In genomic region chr12:78562358-78563205, GRCh38 we compare ENCODE assay signal across 11 cellular contexts.
DNase-seq lines count a peak whose midpoint lies in the region; ATAC-seq and TF ChIP-seq lines count a peak whose summit lies in the region.
"Had no signal": no experiment of that assay in that cellular context is flagged by ENCODE, and none has a peak within 500 bp of the region (broad histone marks: within the 10 kb centered on the region; RNA-seq: fewer than 3 reads in every experiment).

No MANE protein-coding gene starts in this region.

- H3K27ac Mint-ChIP-seq in chondrocyte (ENCODE audit: unreplicated experiment) (no peak overlapping the region), mesothelial cell of epicardium (no peak overlapping the region)
- H3K27ac Mint-ChIP-seq: activated naive CD8-positive, alpha-beta T cell treated with anti-CD3 and anti-CD28 coated beads, Interleukin-2, amount 50 U/mL, for 24 hours had no signal

- H3K36me3 ChIP-seq in smooth muscle cell (ENCODE audit: low read depth) (no peaks in the 10 kb centered on the region), esophagus squamous epithelium (no peaks in the 10 kb centered on the region)
- H3K36me3 ChIP-seq: BLaER1 treated with 17β-estradiol and CSF1 and Interleukin-3, amounts not matched to agents 10 nM and 100 nM; right atrium auricular region had no signal

- H3K4me1 Mint-ChIP-seq in chondrocyte (ENCODE audit: low read depth) = no peaks in the 10 kb centered on the region
- H3K4me1 Mint-ChIP-seq in mesothelial cell of epicardium = no peaks in the 10 kb centered on the region
- H3K4me1 Mint-ChIP-seq: activated naive CD8-positive, alpha-beta T cell treated with anti-CD3 and anti-CD28 coated beads, Interleukin-2, amount 50 U/mL, for 24 hours had no signal

- TF ChIP-seq CTCF in chondrocyte (IDR thresholded peaks at IDR 0.05) (peak; percentile 67), smooth muscle cell (IDR thresholded peaks at IDR 0.05; ENCODE audit: borderline replicate concordance, insufficient read depth, poor library complexity, severe bottlenecking) (peak; percentile 47), mesothelial cell of epicardium (IDR thresholded peaks at IDR 0.05; ENCODE audit: unreplicated experiment) (no peak), esophagus squamous epithelium (IDR thresholded peaks at IDR 0.05) (no peak)

- no peaks in the 10 kb centered on the region for H3F3A ChIP-seq in smooth muscle cell (ENCODE audit: low read depth)

- 49% methylated on average over 2 of the region's 2 CpGs for WGBS in smooth muscle cell (ENCODE audit: low lambda C conversion rate)
- WGBS in esophagus squamous epithelium, 2 donors = 53 to 77% methylated on average over 2 of the region's 2 CpGs

- H3K4me1 ChIP-seq in smooth muscle cell (ENCODE audit: low read depth) (peaks cover 14% of the 10 kb centered on the region), esophagus squamous epithelium (no peaks in the 10 kb centered on the region)
- H3K4me1 ChIP-seq: BLaER1 treated with 17β-estradiol and CSF1 and Interleukin-3, amounts not matched to agents 10 nM and 100 nM; right atrium auricular region had no signal

- no peaks in the 10 kb centered on the region for H3K9me3 ChIP-seq in smooth muscle cell (replicated peaks; ENCODE audit: low read depth)
- H3K9me3 ChIP-seq in esophagus squamous epithelium = no peaks in the 10 kb centered on the region
- H3K9me3 ChIP-seq: BLaER1 treated with 17β-estradiol and CSF1 and Interleukin-3, amounts not matched to agents 10 nM and 100 nM; right atrium auricular region had no signal

- ATAC-seq in GM19328 (IDR thresholded peaks at IDR 0.05; ENCODE audit: unreplicated experiment) = no peak
- ATAC-seq: activated naive CD8-positive, alpha-beta T cell treated with anti-CD3 and anti-CD28 coated beads, Interleukin-2, amount 50 U/mL, for 24 hours had no signal

- TF ChIP-seq POLR2A in esophagus squamous epithelium (IDR thresholded peaks at IDR 0.05) = no peak

- H3K4me3 ChIP-seq in smooth muscle cell (no peak overlapping the region), esophagus squamous epithelium (no peak overlapping the region)
- H3K4me3 ChIP-seq: BLaER1 treated with 17β-estradiol and CSF1 and Interleukin-3, amounts not matched to agents 10 nM and 100 nM; right atrium auricular region had no signal

- H3K27me3 ChIP-seq in smooth muscle cell (ENCODE audit: low read depth) = no peaks in the 10 kb centered on the region
- no peaks in the 10 kb centered on the region for H3K27me3 ChIP-seq in esophagus squamous epithelium
- H3K27me3 ChIP-seq: BLaER1 treated with 17β-estradiol and CSF1 and Interleukin-3, amounts not matched to agents 10 nM and 100 nM; right atrium auricular region had no signal

- H3K9me3 Mint-ChIP-seq in chondrocyte (ENCODE audit: low read depth) = no peaks in the 10 kb centered on the region
- H3K9me3 Mint-ChIP-seq in mesothelial cell of epicardium = no peaks in the 10 kb centered on the region

- H4K20me1 ChIP-seq in smooth muscle cell (ENCODE audit: low read depth) = no peaks in the 10 kb centered on the region
- H4K20me1 ChIP-seq: BLaER1 treated with 17β-estradiol and CSF1 and Interleukin-3, amounts not matched to agents 10 nM and 100 nM had no signal

- peak; percentile 41 for DNase-seq in NCI-H2107 treated with DMSO at 0.1 percent for 48 hours (lab: John Stamatoyannopoulos, UW; ENCODE audit: unreplicated experiment)
- no peak for DNase-seq in NCI-H2107 (lab: John Stamatoyannopoulos, UW)
- DNase-seq in NCI-H2227 treated with DMSO at 0.1 percent for 48 hours (lab: John Stamatoyannopoulos, UW) = peak; percentile 31
- DNase-seq in chondrocyte (ENCODE audit: low spot score) = no peak
- DNase-seq in smooth muscle cell (lab: John Stamatoyannopoulos, UW; ENCODE audit: unreplicated experiment) = no peak
- DNase-seq in mesothelial cell of epicardium (ENCODE audit: low spot score in 2 of 2, unreplicated experiment in 2 of 2) = no peak
- no peak for DNase-seq in esophagus squamous epithelium (lab: John Stamatoyannopoulos, UW)
- DNase-seq: activated naive CD8-positive, alpha-beta T cell treated with anti-CD3 and anti-CD28 coated beads, Interleukin-2, amount 50 U/mL, for 24 hours had no signal

- peak overlapping the region; percentile 64 for H2AFZ ChIP-seq in smooth muscle cell (ENCODE audit: low read depth)

- peak overlapping the region; percentile 15 for H3K4me2 ChIP-seq in smooth muscle cell
- H3K4me2 ChIP-seq: BLaER1 treated with 17β-estradiol and CSF1 and Interleukin-3, amounts not matched to agents 10 nM and 100 nM had no signal

- H3K36me3 Mint-ChIP-seq in chondrocyte (ENCODE audit: low read depth) (no peaks in the 10 kb centered on the region), mesothelial cell of epicardium (no peaks in the 10 kb centered on the region)

- H3K27ac ChIP-seq in smooth muscle cell (ENCODE audit: low read depth) (no peak overlapping the region), esophagus squamous epithelium (no peak overlapping the region)
- H3K27ac ChIP-seq: BLaER1 treated with 17β-estradiol and CSF1 and Interleukin-3, amounts not matched to agents 10 nM and 100 nM; right atrium auricular region had no signal

- no peak overlapping the region for H3K9ac ChIP-seq in smooth muscle cell (ENCODE audit: low read depth)
- H3K9ac ChIP-seq: BLaER1 treated with 17β-estradiol and CSF1 and Interleukin-3, amounts not matched to agents 10 nM and 100 nM had no signal

- H3K79me2 ChIP-seq in smooth muscle cell (ENCODE audit: low read depth) = no peaks in the 10 kb centered on the region

- H3K4me3 Mint-ChIP-seq in chondrocyte (ENCODE audit: unreplicated experiment) (no peak overlapping the region), mesothelial cell of epicardium (no peak overlapping the region)
- H3K4me3 Mint-ChIP-seq: activated naive CD8-positive, alpha-beta T cell treated with anti-CD3 and anti-CD28 coated beads, Interleukin-2, amount 50 U/mL, for 24 hours had no signal

- H3K27me3 Mint-ChIP-seq in chondrocyte (ENCODE audit: low read depth) (peaks cover 13% of the 10 kb centered on the region), mesothelial cell of epicardium (ENCODE audit: low read depth) (no peaks in the 10 kb centered on the region)
- H3K27me3 Mint-ChIP-seq: activated naive CD8-positive, alpha-beta T cell treated with anti-CD3 and anti-CD28 coated beads, Interleukin-2, amount 50 U/mL, for 24 hours had no signal

- intact Hi-C loops in esophagus squamous epithelium (cut with DNase I) = no loop called here

Comparison
In these comparisons a context has a peak if more than half of its experiments do, and no peak if none do; other contexts are left out.
1. DNase-seq: peak in NCI-H2107 treated with DMSO at 0.1 percent for 48 hours (single experiment) and NCI-H2227 treated with DMSO at 0.1 percent for 48 hours (single experiment); none in NCI-H2107 (single experiment), chondrocyte (single experiment), smooth muscle cell (single experiment), mesothelial cell of epicardium (0 of 2) and esophagus squamous epithelium (single experiment).
2. CTCF ChIP-seq: peak in chondrocyte (single experiment) and smooth muscle cell (single experiment); none in mesothelial cell of epicardium (single experiment) and esophagus squamous epithelium (0 of 6).